In genomic region chr11:100687630-100688395, GRCh38 we compare ENCODE assay signal across 8 cellular contexts. TPM values are rescaled to one million over a fixed set of nuclear protein-coding genes. Genes with fewer than 3 reads are reported as not detected.
DNase-seq lines count a peak whose midpoint lies in the region; ATAC-seq, FAIRE-seq and TF ChIP-seq lines count a peak whose summit lies in the region.

No MANE protein-coding gene starts in this region.

- H3K9me2 ChIP-seq in GM23338 (ENCODE audit: insufficient read depth): no peaks in the 10 kb centered on the region

- H3K9me3 Mint-ChIP-seq in GM23338: peaks cover 3% of the 10 kb centered on the region; the same call in 1 of the 3 replicates

- 0 out of 2 replicates have a peak overlapping the region, but pooled peaks have one; percentile 66 for H2AFZ ChIP-seq in GM23338
- H2AFZ ChIP-seq in endothelial cell of umbilical vein (ENCODE audit: low read depth, low read length): peak overlapping the region; percentile 97
- peak overlapping the region; percentile 89 for H2AFZ ChIP-seq in mesenchymal stem cell (ENCODE audit: low read depth, low read length)

- H3K4me1 ChIP-seq in GM23338 (ENCODE audit: insufficient read depth): peaks cover 41% of the 10 kb centered on the region
- H3K4me1 ChIP-seq in endothelial cell of umbilical vein (ENCODE audit: control insufficient read depth, extremely low read depth, insufficient read depth, low read length): peaks cover 6% of the 10 kb centered on the region
- H3K4me1 ChIP-seq in mesenchymal stem cell (ENCODE audit: control insufficient read depth, insufficient read depth, low read depth, low read length): peaks cover 4% of the 10 kb centered on the region
- peaks cover 7 to 22% of the 10 kb centered on the region in 2 donors for H3K4me1 ChIP-seq in thyroid gland

- intact Hi-C loops in endothelial cell of umbilical vein (cut with micrococcal nuclease): loop anchor here (1.0 to 5.0 kb wide), 5 partner anchors 31 to 167 kb away; no protein-coding TSS in a partner anchor
- intact Hi-C loops in thyroid gland (cut with DNase I): loop anchor here (2.0 kb wide), 1 partner anchor 167 kb away; no protein-coding TSS in a partner anchor

- DNase-seq in SIG-M5 treated with dmso at 0.1 percent for 504 hours (lab: John Stamatoyannopoulos, UW; ENCODE audit: unreplicated experiment): peak; percentile 56
- no peak for DNase-seq in SIG-M5 (lab: John Stamatoyannopoulos, UW)
- DNase-seq in GM23338 (ENCODE audit: low spot score): peak; percentile 93
- DNase-seq in Jurkat, Clone E6-1 (ENCODE audit: low read depth, low spot score): peak; percentile 73
- peak; percentile 40 for DNase-seq in T1000 (lab: John Stamatoyannopoulos, UW)
- peak; percentile 85 for DNase-seq in endothelial cell of umbilical vein (ENCODE audit: low read depth, low spot score)
- peak; percentile 90 for DNase-seq in mesenchymal stem cell
- DNase-seq in thyroid gland: peak; percentile 58 to 64

- H3K27me3 ChIP-seq in GM23338 (ENCODE audit: insufficient read depth) (no peaks in the 10 kb centered on the region), endothelial cell of umbilical vein (ENCODE audit: control insufficient read depth in 2 of 2, insufficient read depth in 2 of 2, low read length in 2 of 2) (no peaks in the 10 kb centered on the region), mesenchymal stem cell (ENCODE audit: control insufficient read depth in 1 of 2, insufficient read depth in 1 of 2, low read length in 2 of 2) (no peaks in the 10 kb centered on the region), thyroid gland (no peaks in the 10 kb centered on the region)

- H3K4ac ChIP-seq in mesenchymal stem cell (ENCODE audit: low read depth in 1 of 2, low read length in 2 of 2): peak overlapping the region in 1 of 2 experiments; percentile 40

- H2BK15ac ChIP-seq in mesenchymal stem cell (ENCODE audit: low read depth, poor library complexity, severe bottlenecking): peak overlapping the region; percentile 89

- peaks cover 46% of the 10 kb centered on the region for H3K4me1 Mint-ChIP-seq in GM23338

- H2BK5ac ChIP-seq in mesenchymal stem cell (ENCODE audit: low read depth, low read length, poor library complexity, severe bottlenecking): peak overlapping the region; percentile 89

- no TSS peak for BruUV-seq in endothelial cell of umbilical vein (replicated peaks; lab: Mats Ljungman, UMichigan)

- H4K20me1 ChIP-seq in GM23338 (replicated peaks; ENCODE audit: insufficient read depth): no peaks in the 10 kb centered on the region; the same call in 1 of the 2 replicates
- no peaks in the 10 kb centered on the region for H4K20me1 ChIP-seq in endothelial cell of umbilical vein (replicated peaks; ENCODE audit: control insufficient read depth, extremely low read depth, insufficient read depth, low read length)

- H2BK12ac ChIP-seq in mesenchymal stem cell (ENCODE audit: low read length in 2 of 2): peak overlapping the region in 1 of 2 experiments; percentile 90

- peak overlapping the region; percentile 67 for H2BK120ac ChIP-seq in mesenchymal stem cell (ENCODE audit: low read depth, low read length)

- peaks cover 5% of the 10 kb centered on the region for H3K27me3 Mint-ChIP-seq in GM23338 (ENCODE audit: insufficient read depth, low read depth, poor library complexity)

- CTCF ChIA-PET in endothelial cell of umbilical vein (lab: Charles Lee): interaction anchor here (0.6 to 2.8 kb wide), 37 partner anchors 9 to 242 kb away, joined by 3 to 40 read pairs (median 4); no protein-coding TSS in a partner anchor

- no peak for TF ChIP-seq POLR2A in endothelial cell of umbilical vein (IDR thresholded peaks at IDR 0.05; ENCODE audit: low read depth, low read length)
- TF ChIP-seq POLR2A in thyroid gland (IDR thresholded peaks at IDR 0.05): peak in 1 of 2 donors; percentile 21

- POLR2A ChIA-PET in endothelial cell of umbilical vein (lab: Charles Lee): interaction anchor here (0.7 kb wide), 1 partner anchor 68 kb away, joined by 3 read pairs; no protein-coding TSS in a partner anchor

- no peaks in the 10 kb centered on the region for H3K9me1 ChIP-seq in endothelial cell of umbilical vein (replicated peaks; ENCODE audit: control insufficient read depth, extremely low read depth, insufficient read depth, low read length)

- ATAC-seq in GM23338: peak; percentile 60

- H3K36me3 ChIP-seq in GM23338 (ENCODE audit: insufficient read depth): no peaks in the 10 kb centered on the region
- H3K36me3 ChIP-seq in endothelial cell of umbilical vein (ENCODE audit: control insufficient read depth in 2 of 2, extremely low read depth in 1 of 2, insufficient read depth in 2 of 2, low read length in 2 of 2): no peaks in the 10 kb centered on the region
- H3K36me3 ChIP-seq in mesenchymal stem cell (ENCODE audit: control insufficient read depth in 1 of 2, insufficient read depth in 2 of 2, low read depth in 1 of 2, low read length in 2 of 2): no peaks in the 10 kb centered on the region
- no peaks in the 10 kb centered on the region for H3K36me3 ChIP-seq in thyroid gland

- H3K9me3 ChIP-seq in endothelial cell of umbilical vein (replicated peaks; ENCODE audit: control insufficient read depth, insufficient read depth, low read length) (no peaks in the 10 kb centered on the region), mesenchymal stem cell (ENCODE audit: control insufficient read depth, low read length) (no peaks in the 10 kb centered on the region), thyroid gland (no peaks in the 10 kb centered on the region)

- H4K91ac ChIP-seq in mesenchymal stem cell (ENCODE audit: low read length): peak overlapping the region; percentile 82

- H3K4me2 ChIP-seq in GM23338 (peak overlapping the region; percentile 76), endothelial cell of umbilical vein (ENCODE audit: insufficient read depth, low read length) (peak overlapping the region; percentile 88), mesenchymal stem cell (ENCODE audit: low read length, poor library complexity, severe bottlenecking) (peak overlapping the region; percentile 88)

- H2AK5ac ChIP-seq in mesenchymal stem cell (ENCODE audit: low read length, severe bottlenecking): no peak overlapping the region

- H3K79me2 ChIP-seq in GM23338 (replicated peaks; ENCODE audit: insufficient read depth): peaks cover 50% of the 10 kb centered on the region
- no peaks in the 10 kb centered on the region for H3K79me2 ChIP-seq in endothelial cell of umbilical vein (ENCODE audit: control insufficient read depth, insufficient read depth, low read length)

- no peaks in the 10 kb centered on the region for H3F3A ChIP-seq in GM23338 (replicated peaks; ENCODE audit: low read depth)

- H3K27ac Mint-ChIP-seq in GM23338: peak overlapping the region; percentile 96

- peaks cover 5% of the 10 kb centered on the region; the same call in 2 of the 3 replicates for H3K36me3 Mint-ChIP-seq in GM23338 (ENCODE audit: low read depth)

- dilution Hi-C loops in endothelial cell of umbilical vein (cut with MboI; ENCODE audit: extremely low pct_ligation_motif_present, low sequenced_read_pairs): no loop called here

- H3K14ac ChIP-seq in mesenchymal stem cell (ENCODE audit: low read length in 2 of 2): peak overlapping the region in 1 of 2 experiments; percentile 73

- H3K27ac ChIP-seq in GM23338 (ENCODE audit: low read depth): peak overlapping the region; percentile 87
- H3K27ac ChIP-seq in endothelial cell of umbilical vein (ENCODE audit: insufficient read depth, low read depth, low read length): peak overlapping the region; percentile 63
- H3K27ac ChIP-seq in mesenchymal stem cell (ENCODE audit: low read length, poor library complexity, severe bottlenecking): peak overlapping the region; percentile 80
- peak overlapping the region; percentile 76 to 88 (median 85) for H3K27ac ChIP-seq in thyroid gland

- H3K4me3 ChIP-seq in GM23338: peak overlapping the region; percentile 88
- H3K4me3 ChIP-seq in Jurkat, Clone E6-1 (ENCODE audit: low read length): peak overlapping the region; percentile 72
- H3K4me3 ChIP-seq in endothelial cell of umbilical vein (replicated peaks in 1 of 3; ENCODE audit: insufficient read depth in 1 of 3, low read depth in 1 of 3, low read length in 3 of 3): peak overlapping the region; percentile 84 to 90 (median 89)
- peak overlapping the region; percentile 88 to 90 for H3K4me3 ChIP-seq in mesenchymal stem cell (ENCODE audit: insufficient read depth in 1 of 2, low read depth in 1 of 2, low read length in 2 of 2)
- peak overlapping the region; percentile 56 to 83 (median 77) for H3K4me3 ChIP-seq in thyroid gland (replicated peaks in 1 of 3)

- H3K18ac ChIP-seq in mesenchymal stem cell (ENCODE audit: low read depth in 1 of 2, low read length in 2 of 2): peak overlapping the region; percentile 94 to 95

- peak overlapping the region; percentile 92 for H3K9ac ChIP-seq in endothelial cell of umbilical vein (replicated peaks; ENCODE audit: extremely low read depth, insufficient read depth, low read length)
- peak overlapping the region; percentile 92 for H3K9ac ChIP-seq in mesenchymal stem cell (ENCODE audit: low read length)

- peak; percentile 49 to 68 for TF ChIP-seq CTCF in GM23338 (conservative IDR thresholded peaks at IDR 0.05; ENCODE audit: low read depth in 2 of 2)
- TF ChIP-seq CTCF in endothelial cell of umbilical vein (IDR thresholded peaks at IDR 0.05; ENCODE audit: extremely low read depth in 1 of 2, insufficient read depth in 1 of 2, low read depth in 1 of 2, low read length in 2 of 2): peak; percentile 60 to 73
- peak; percentile 48 to 73 (median 63) for TF ChIP-seq CTCF in thyroid gland (IDR thresholded peaks at IDR 0.05)

- peak overlapping the region; percentile 84 for H4K8ac ChIP-seq in mesenchymal stem cell (ENCODE audit: low read length)

- WGBS in mesenchymal stem cell: 1% methylated on average over 24 of the region's 24 CpGs
- 1% methylated on average over 15 to 18 of the region's 24 CpGs for WGBS in thyroid gland, 2 donors

- peaks cover 4% of the 10 kb centered on the region for H3K79me1 ChIP-seq in mesenchymal stem cell (replicated peaks; ENCODE audit: low read length, poor library complexity, severe bottlenecking)

- peak overlapping the region in 1 of 2 experiments; percentile 83 for H3K23ac ChIP-seq in mesenchymal stem cell (ENCODE audit: low read length in 2 of 2)

- peak; percentile 67 for FAIRE-seq in endothelial cell of umbilical vein (lab: Jason Lieb, UNC)

- H3K4me3 Mint-ChIP-seq in GM23338: peak overlapping the region; percentile 99

RNA-seq across cellular contexts. Expression of gene ARHGAP42, which starts 0.7 kb away (rescaled TPM):
- total RNA-seq in GM23338 (2014; rRNA removed; shearing (Covaris generic)): 32.2 and 35.7 TPM in 2 replicates
- polyA plus RNA-seq in GM23338 (2016; fragmentation: Nextera tagmentation; extraction: Ambion mirVana) (23.5 and 23.7 TPM in 2 replicates), endothelial cell of umbilical vein (1.8 TPM in 2 replicates)
- polyA plus RNA-seq in Jurkat, Clone E6-1 (2012; ENCODE audit: insufficient read depth, insufficient read length): 3.7 TPM
- total RNA-seq in endothelial cell of umbilical vein (2.4 and 6.6 TPM in 2 replicates), thyroid gland (10 to 100 TPM; 21.8 to 55.7 (median 35.9) TPM)
- 1.8 and 1.9 TPM in 2 replicates for polyA plus RNA-seq in endothelial cell of umbilical vein (2011; cell fraction: cytosol; rRNA removed)
- 5.4 and 6.3 TPM in 2 replicates for polyA plus RNA-seq in endothelial cell of umbilical vein (2011; cell fraction: nucleus; rRNA removed)
- polyA plus RNA-seq in endothelial cell of umbilical vein (2012): 2.8 and 3.6 TPM in 2 replicates
- polyA minus RNA-seq in endothelial cell of umbilical vein: 4.1 and 8.5 TPM in 2 replicates
- 4.4 TPM for polyA minus RNA-seq in endothelial cell of umbilical vein (2011; cell fraction: cytosol; rRNA and poly(A)+ RNA removed)
- polyA minus RNA-seq in endothelial cell of umbilical vein (2011; cell fraction: nucleus; rRNA and poly(A)+ RNA removed): 11.3 and 13.6 TPM in 2 replicates
- polyA plus RNA-seq in mesenchymal stem cell (2013, experiment 1 of 2): 13.3 TPM
- 15.6 TPM for polyA plus RNA-seq in mesenchymal stem cell (2013, experiment 2 of 2)
